Comparison of ENCODE assay signal across 32 cellular contexts in the genomic region with DNA sequence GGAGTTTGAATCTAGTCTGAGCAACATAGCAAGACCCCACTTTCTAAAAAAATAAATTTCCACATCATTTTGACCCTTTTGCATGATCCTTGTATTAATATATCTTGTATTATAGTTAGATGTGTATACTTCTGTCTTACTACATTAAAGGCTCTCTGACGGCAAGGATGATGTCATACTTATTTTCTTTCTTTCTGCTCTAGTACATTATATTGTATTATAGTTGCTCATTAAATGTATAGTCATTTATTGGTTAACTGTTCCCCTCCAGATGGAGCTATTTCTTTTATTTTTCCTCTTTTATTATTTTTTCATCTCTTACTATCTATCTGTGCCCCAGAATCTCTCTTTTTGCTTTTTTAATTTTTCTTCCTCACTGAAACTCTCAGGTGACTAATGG. TPM values are rescaled to one million over a fixed set of nuclear protein-coding genes. Genes with fewer than 3 reads are reported as not detected.
"Had no signal": no experiment of that assay in that cellular context is flagged by ENCODE, and none has a peak within 500 bp of the region (broad histone marks: within the 10 kb centered on the region; RNA-seq: fewer than 3 reads in every experiment).

No MANE protein-coding gene starts in this region.

- H3K4me3 Mint-ChIP-seq: dendritic cell treated with granulocyte-macrophage colony-stimulating factor and Interleukin-4, amounts not matched to agents 40 ng/mL and 50 ng/mL, for 4 days; endodermal cell; mesothelial cell of epicardium; naive B cell; natural killer cell treated with Interleukin-12 subunit alpha and Interleukin-12 subunit beta and Interleukin-15 and Interleukin-18, amount 100 ng/mL, for 72 hours; neural crest cell; stimulated activated effector memory CD8-positive, alpha-beta T cell treated with anti-CD3 and anti-CD28 coated beads, Interleukin-12 subunit alpha, Interleukin-12 subunit beta, amount 100 ng/mL, for 72 hours had no signal

- ATAC-seq: heart right ventricle; left cardiac atrium; left lung; mucosa of descending colon; natural killer cell treated with Interleukin-12 subunit alpha and Interleukin-12 subunit beta and Interleukin-15 and Interleukin-18, amount 100 ng/mL, for 72 hours; sciatic nerve; stimulated activated effector memory CD8-positive, alpha-beta T cell treated with anti-CD3 and anti-CD28 coated beads, Interleukin-12 subunit alpha, Interleukin-12 subunit beta, amount 100 ng/mL, for 72 hours had no signal

- H3K27ac Mint-ChIP-seq: dendritic cell treated with granulocyte-macrophage colony-stimulating factor and Interleukin-4, amounts not matched to agents 40 ng/mL and 50 ng/mL, for 4 days; endodermal cell; mesothelial cell of epicardium; naive B cell; natural killer cell treated with Interleukin-12 subunit alpha and Interleukin-12 subunit beta and Interleukin-15 and Interleukin-18, amount 100 ng/mL, for 72 hours; progenitor cell of endocrine pancreas; stimulated activated effector memory CD8-positive, alpha-beta T cell treated with anti-CD3 and anti-CD28 coated beads, Interleukin-12 subunit alpha, Interleukin-12 subunit beta, amount 100 ng/mL, for 72 hours had no signal

- DNase-seq: effector CD8-positive, alpha-beta T cell; endodermal cell; foreskin melanocyte; glutamatergic neuron; heart right ventricle; hippocampal formation; left cardiac atrium; left lung; mesenchymal stem cell; mucosa of descending colon; naive B cell; stimulated activated CD4-positive, alpha-beta T cell treated with anti-CD3 and anti-CD28 coated beads, Interleukin-12 subunit alpha, Interleukin-12 subunit beta, amount 100 ng/mL, for 4 hours; stimulated activated CD4-positive, alpha-beta T cell treated with anti-CD3 and anti-CD28 coated beads, Interleukin-1b, Interleukin-23, amount 100 ng/mL, for 48 hours; stimulated activated CD4-positive, alpha-beta T cell treated with anti-CD3 and anti-CD28 coated beads, Interleukin-4, amount 100 ng/mL, for 24 hours; stimulated activated naive CD4-positive, alpha-beta T cell treated with Interleukin-2 at 50 U/mL for 16 hours; stomach; thyroid gland; trophoblast cell had no signal

- H3K4me1 Mint-ChIP-seq: naive B cell; neural crest cell; stimulated activated effector memory CD8-positive, alpha-beta T cell treated with anti-CD3 and anti-CD28 coated beads, Interleukin-12 subunit alpha, Interleukin-12 subunit beta, amount 100 ng/mL, for 72 hours had no signal

- H3K9me3 Mint-ChIP-seq: dendritic cell treated with granulocyte-macrophage colony-stimulating factor and Interleukin-4, amounts not matched to agents 40 ng/mL and 50 ng/mL, for 4 days; endodermal cell; natural killer cell treated with Interleukin-12 subunit alpha and Interleukin-12 subunit beta and Interleukin-15 and Interleukin-18, amount 100 ng/mL, for 72 hours; neural crest cell; stimulated activated effector memory CD8-positive, alpha-beta T cell treated with anti-CD3 and anti-CD28 coated beads, Interleukin-12 subunit alpha, Interleukin-12 subunit beta, amount 100 ng/mL, for 72 hours had no signal

- H3K27ac ChIP-seq: epithelial cell of prostate, esophagus muscularis mucosa, heart right ventricle, left lung, neutrophil, parathyroid adenoma, stomach, thyroid gland, vagina had no signal

- H3K36me3 Mint-ChIP-seq: mesothelial cell of epicardium; natural killer cell treated with Interleukin-12 subunit alpha and Interleukin-12 subunit beta and Interleukin-15 and Interleukin-18, amount 100 ng/mL, for 72 hours; stimulated activated effector memory CD8-positive, alpha-beta T cell treated with anti-CD3 and anti-CD28 coated beads, Interleukin-12 subunit alpha, Interleukin-12 subunit beta, amount 100 ng/mL, for 72 hours had no signal

- H3K27me3 ChIP-seq: esophagus muscularis mucosa, thyroid gland, vagina had no signal

- H3K4me3 ChIP-seq: esophagus muscularis mucosa, heart right ventricle, left lung, mucosa of descending colon, smooth muscle cell, stomach, thyroid gland, vagina had no signal

- H3K4me1 ChIP-seq: left lung, parathyroid adenoma, stomach, vagina had no signal

RNA-seq across cellular contexts. Expression of a gene that starts 15.0 kb away (rescaled TPM):
- total RNA-seq: lung microvascular endothelial cell; natural killer cell treated with Interleukin-12 subunit alpha and Interleukin-12 subunit beta and Interleukin-15 and Interleukin-18, amount 100 ng/mL, for 72 hours had no signal
